ENCODE assay signal across 8 cellular contexts in genomic region chr11:88414385-88414861, GRCh38.
DNase-seq lines count a peak whose midpoint lies in the region; ATAC-seq and TF ChIP-seq lines count a peak whose summit lies in the region.

No MANE protein-coding gene starts in this region.

- H3K9me3 ChIP-seq in A673 (ENCODE audit: low read depth, low read length, poor library complexity, severe bottlenecking): no peaks in the 10 kb centered on the region

- H3K4me3 ChIP-seq in A673 (ENCODE audit: low read depth, low read length, poor library complexity, severe bottlenecking) (no peak overlapping the region), NB4 (ENCODE audit: low read depth, low read length) (no peak overlapping the region)

- no peaks in the 10 kb centered on the region for H3K36me3 ChIP-seq in A673 (ENCODE audit: insufficient read depth, low read length, poor library complexity, severe bottlenecking)

- peaks cover 4% of the 10 kb centered on the region for H3K9me3 Mint-ChIP-seq in mesothelial cell of epicardium

- H3K27me3 Mint-ChIP-seq in mesothelial cell of epicardium (ENCODE audit: low read depth): no peaks in the 10 kb centered on the region

- TF ChIP-seq CTCF in A673 (conservative IDR thresholded peaks at IDR 0.05; ENCODE audit: low read depth, low read length) (no peak), NB4 (IDR thresholded peaks at IDR 0.05; ENCODE audit: low read depth, low read length) (no peak), mesothelial cell of epicardium (IDR thresholded peaks at IDR 0.05; ENCODE audit: unreplicated experiment) (no peak)

- no peak for TF ChIP-seq POLR2A in NB4 (IDR thresholded peaks at IDR 0.05; ENCODE audit: extremely low read depth, insufficient read length)

- POLR2A ChIA-PET in A673 (lab: Charles Lee; ENCODE audit: low non-redundant PET): no interaction called here

- no peak overlapping the region for H3K4me3 Mint-ChIP-seq in mesothelial cell of epicardium

- peaks cover 45% of the 10 kb centered on the region for H3K4me1 Mint-ChIP-seq in mesothelial cell of epicardium

- no peaks in the 10 kb centered on the region for H3K36me3 Mint-ChIP-seq in mesothelial cell of epicardium

- H3K4me1 ChIP-seq in A673 (ENCODE audit: insufficient read depth, low read length, poor library complexity, severe bottlenecking): peaks cover 12% of the 10 kb centered on the region

- intact Hi-C loops in A673 (cut with micrococcal nuclease; ENCODE audit: unreplicated experiment): no loop called here

- H3K27ac ChIP-seq in A673 (ENCODE audit: low read depth, low read length, poor library complexity, severe bottlenecking): no peak overlapping the region

- ATAC-seq in GM18868 (IDR thresholded peaks at IDR 0.05; ENCODE audit: unreplicated experiment): peak; percentile 76
- ATAC-seq in HG02973 (IDR thresholded peaks at IDR 0.05; ENCODE audit: unreplicated experiment): no peak
- no peak for ATAC-seq in HG03521 (IDR thresholded peaks at IDR 0.05; ENCODE audit: unreplicated experiment)
- no peak for ATAC-seq in HG03095 (IDR thresholded peaks at IDR 0.05; ENCODE audit: unreplicated experiment)

- no peaks in the 10 kb centered on the region for H3K27me3 ChIP-seq in A673 (replicated peaks; ENCODE audit: insufficient read depth, low read depth, low read length, poor library complexity)

- H3K27ac Mint-ChIP-seq in mesothelial cell of epicardium: peak overlapping the region; percentile 22

- CTCF ChIA-PET in A673 (lab: Charles Lee): no interaction called here

- no TSS peak for BruUV-seq in A673 (replicated peaks; lab: Mats Ljungman, UMichigan)

- DNase-seq in A673 (ENCODE audit: low spot score) (peak; percentile 85), NB4 (ENCODE audit: low read depth) (peak; percentile 76), astrocyte of the hippocampus (ENCODE audit: low read depth, low spot score) (peak; percentile 86), mesothelial cell of epicardium (ENCODE audit: low spot score in 2 of 2, unreplicated experiment in 2 of 2) (peak; percentile 32 to 43)
